In the genomic region with DNA sequence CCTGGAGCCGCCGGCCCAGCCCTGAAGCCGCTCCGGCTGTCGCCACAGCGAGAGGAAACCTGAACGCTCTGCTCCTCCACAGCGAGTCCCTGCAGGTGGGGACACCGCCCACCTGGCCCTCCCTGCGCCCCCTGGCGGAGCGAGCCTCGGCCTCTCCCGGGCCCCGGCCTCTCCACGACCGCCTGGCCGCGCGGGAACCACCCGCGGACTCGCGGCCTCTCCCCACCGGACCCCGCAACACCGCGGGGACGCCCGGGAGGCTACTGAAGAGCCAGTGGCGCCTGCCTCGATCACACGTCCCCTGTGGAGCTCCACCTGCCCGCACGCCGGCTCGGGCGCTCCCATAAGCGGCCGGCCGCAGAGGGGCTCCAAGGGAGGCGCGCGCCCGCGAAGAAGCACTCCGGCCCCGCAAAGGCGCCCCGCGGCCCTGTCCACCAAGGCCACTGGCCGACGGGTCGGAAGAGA, we compare ENCODE assay signal across 8 cellular contexts.
DNase-seq lines count a peak whose midpoint lies in the region; ATAC-seq lines count a peak whose summit lies in the region.

No MANE protein-coding gene starts in this region.

- H3K27me3 ChIP-seq in duodenal mucosa (ENCODE audit: control insufficient read depth in 1 of 2, insufficient read depth in 2 of 2, low read length in 2 of 2) = peaks cover 6 to 11% of the 10 kb centered on the region in 2 donors

- H3K4me1 ChIP-seq in ES-I3 (ENCODE audit: insufficient read depth, low read length) = no peaks in the 10 kb centered on the region
- peaks cover 0 to 9% of the 10 kb centered on the region in 2 donors for H3K4me1 ChIP-seq in duodenal mucosa (ENCODE audit: control insufficient read depth in 1 of 2, insufficient read depth in 2 of 2, low read length in 2 of 2)
- H3K4me1 ChIP-seq in mesodermal cell (ENCODE audit: control insufficient read depth, insufficient read depth, low read length, poor library complexity, severe bottlenecking) = peaks cover 15% of the 10 kb centered on the region

- no peak for ATAC-seq in HG03097 (IDR thresholded peaks at IDR 0.05; ENCODE audit: low FRiP score, unreplicated experiment)
- no peak for ATAC-seq in GM21717 (IDR thresholded peaks at IDR 0.05; ENCODE audit: unreplicated experiment)

- H3K4me3 ChIP-seq in duodenal mucosa (ENCODE audit: low read depth in 1 of 2, low read length in 2 of 2) = peak overlapping the region; percentile 52 to 60
- peak overlapping the region; percentile 40 for H3K4me3 ChIP-seq in mesodermal cell (ENCODE audit: extremely low read depth, insufficient read depth, low read length, poor library complexity, severe bottlenecking)

- H3K9ac ChIP-seq in ES-I3 (ENCODE audit: low read depth, low read length) (peak overlapping the region; percentile 65), duodenal mucosa (ENCODE audit: low read depth in 1 of 2, low read length in 2 of 2) (no peak overlapping the region)

- WGBS in mesodermal cell (ENCODE audit: insufficient coverage in 2 of 2), 2 experiments = 2 to 3% methylated on average over 47 to 53 of the region's 54 CpGs

- H3K27ac ChIP-seq in duodenal mucosa (ENCODE audit: low read depth, low read length) = no peak overlapping the region
- no peak overlapping the region for H3K27ac ChIP-seq in mesodermal cell (ENCODE audit: low read depth, low read length, severe bottlenecking)

- H3K9me3 ChIP-seq in ES-I3 (ENCODE audit: control insufficient read depth, insufficient read depth, low read length) = no peaks in the 10 kb centered on the region
- H3K9me3 ChIP-seq in duodenal mucosa (ENCODE audit: control insufficient read depth in 1 of 2, low read length in 2 of 2) = no peaks in the 10 kb centered on the region
- no peaks in the 10 kb centered on the region for H3K9me3 ChIP-seq in mesodermal cell (ENCODE audit: control insufficient read depth, low read length)

- H3K36me3 ChIP-seq in ES-I3 (ENCODE audit: insufficient read depth, low read length) = no peaks in the 10 kb centered on the region
- no peaks in the 10 kb centered on the region for H3K36me3 ChIP-seq in duodenal mucosa (ENCODE audit: control insufficient read depth in 1 of 2, insufficient read depth in 2 of 2, low read length in 2 of 2)
- H3K36me3 ChIP-seq in mesodermal cell (ENCODE audit: control insufficient read depth, insufficient read depth, low read length) = no peaks in the 10 kb centered on the region

- DNase-seq in LoVo (ENCODE audit: low spot score) = peak; percentile 78
- peak; percentile 87 to 88 for DNase-seq in activated CD4-positive, alpha-beta T cell treated with anti-CD3 and anti-CD28 coated beads, Interleukin-2, amount 50 U/mL, for 48 hours
- peak; percentile 69 to 76 for DNase-seq in stimulated activated CD8-positive, alpha-beta memory T cell treated with anti-CD3 and anti-CD28 coated beads, Interleukin-4, amount 100 ng/mL, for 4 hours (ENCODE audit: low read depth in 2 of 2, low spot score in 1 of 2)
